21 cellular contexts compared by ENCODE assay signal in genomic region chr2:47354817-47355653, GRCh38. TPM values are rescaled to one million over a fixed set of nuclear protein-coding genes. Genes with fewer than 3 reads are reported as not detected.
DNase-seq lines count a peak whose midpoint lies in the region; ATAC-seq, FAIRE-seq and TF ChIP-seq lines count a peak whose summit lies in the region.
"Had no signal": no experiment of that assay in that cellular context is flagged by ENCODE, and none has a peak within 500 bp of the region (broad histone marks: within the 10 kb centered on the region; RNA-seq: fewer than 3 reads in every experiment).

No MANE protein-coding gene starts in this region.

- no peaks in the 10 kb centered on the region for H4K20me1 ChIP-seq in K562 (replicated peaks; ENCODE audit: control insufficient read depth, insufficient read depth, low read length)

- no peak for FAIRE-seq in K562 (lab: Jason Lieb, UNC)

- ATAC-seq in K562 (no peak), HG03432 (IDR thresholded peaks at IDR 0.05; ENCODE audit: unreplicated experiment) (no peak)
- ATAC-seq: T-cell had no signal

- H3K27ac Mint-ChIP-seq in MCF 10A (ENCODE audit: low read depth, unreplicated experiment): peak overlapping the region; percentile 39
- H3K27ac Mint-ChIP-seq in type B pancreatic cell: peak overlapping the region; percentile 73
- H3K27ac Mint-ChIP-seq: activated CD4-positive, alpha-beta memory T cell treated with anti-CD3 and anti-CD28 coated beads for 36 hours; mesothelial cell of epicardium; neural progenitor cell; T-cell had no signal

- H3K4me1 ChIP-seq in breast epithelium (no peaks in the 10 kb centered on the region), K562 (replicated peaks in 1 of 2; ENCODE audit: control insufficient read depth in 2 of 2, insufficient read depth in 2 of 2, low read length in 2 of 2) (peaks cover 30 to 39% of the 10 kb centered on the region in 2 experiments), mucosa of rectum (ENCODE audit: control insufficient read depth in 2 of 2, insufficient read depth in 2 of 2, low read length in 2 of 2) (peaks cover 21 to 53% of the 10 kb centered on the region in 2 donors)
- H3K4me1 ChIP-seq: neural progenitor cell had no signal

- H3K27ac ChIP-seq in breast epithelium (no peak overlapping the region), K562 (ENCODE audit: extremely low read depth, low read depth, low read length) (peak overlapping the region; percentile 76), mucosa of rectum (ENCODE audit: low read depth in 2 of 2, low read length in 2 of 2) (peak overlapping the region; percentile 89 to 90)
- H3K27ac ChIP-seq: 22Rv1, dorsolateral prefrontal cortex, neural progenitor cell had no signal

- WGBS in K562 (ENCODE audit: insufficient coverage, low coverage, missing lambda C conversion rate): 36% methylated on average over 8 of the region's 9 CpGs

- no peaks in the 10 kb centered on the region for H3K9me1 ChIP-seq in K562 (ENCODE audit: control insufficient read depth, insufficient read depth, low read length)

- DNase-seq in MCF 10A (ENCODE audit: unreplicated experiment): no peak
- DNase-seq in breast epithelium (ENCODE audit: low spot score in 2 of 2): no peak
- no peak for DNase-seq in K562 (ENCODE audit: extremely low read depth in 1 of 4, low spot score in 3 of 4)
- DNase-seq in type B pancreatic cell (ENCODE audit: extremely low spot score, unreplicated experiment): no peak
- no peak for DNase-seq in activated naive CD4-positive, alpha-beta T cell treated with anti-CD3 and anti-CD28 coated beads, Interleukin-2, amount 50 U/mL, for 16 hours
- DNase-seq in activated CD4-positive, alpha-beta T cell treated with anti-CD3 and anti-CD28 coated beads, Interleukin-2, amount 50 U/mL, for 4 hours: no peak
- DNase-seq: activated CD4-positive, alpha-beta memory T cell treated with anti-CD3 and anti-CD28 coated beads for 36 hours; activated gamma-delta T cell; activated T-cell treated with anti-CD3 and anti-CD28 coated beads for 4 hours; DND-41; dorsolateral prefrontal cortex; foreskin melanocyte; KBM-7; NCI-H1694; Right ventricle myocardium superior; T-cell had no signal

- intact Hi-C loops in MCF 10A (cut with micrococcal nuclease): no loop called here
- intact Hi-C loops in breast epithelium (cut with DNase I; ENCODE audit: low total_unique reads): loop anchor here (1.0 kb wide), 1 partner anchor 15 kb away; no protein-coding TSS in a partner anchor
- intact Hi-C loops in K562 (cut with micrococcal nuclease): no loop called here

- no peaks in the 10 kb centered on the region for H3K9me3 ChIP-seq in breast epithelium
- H3K9me3 ChIP-seq in K562 (replicated peaks; ENCODE audit: control insufficient read depth, insufficient read depth, low read depth, low read length): no peaks in the 10 kb centered on the region
- H3K9me3 ChIP-seq in mucosa of rectum (ENCODE audit: control insufficient read depth in 2 of 2, low read length in 2 of 2): no peaks in the 10 kb centered on the region

- no peak for TF ChIP-seq EP300 in K562 (IDR thresholded peaks at IDR 0.05; ENCODE audit: low read length)

- no peak for TF ChIP-seq CTCF in MCF 10A (IDR thresholded peaks at IDR 0.05; ENCODE audit: unreplicated experiment)
- TF ChIP-seq CTCF in breast epithelium (IDR thresholded peaks at IDR 0.05): no peak
- TF ChIP-seq CTCF in K562 (IDR thresholded peaks at IDR 0.05 in 2 of 3, conservative IDR thresholded peaks at IDR 0.05 in 1 of 3; ENCODE audit: insufficient read depth in 2 of 3, low read depth in 1 of 3, low read length in 3 of 3): no peak
- no peak for TF ChIP-seq CTCF in type B pancreatic cell (conservative IDR thresholded peaks at IDR 0.05)

- H3K4me1 Mint-ChIP-seq in MCF 10A (ENCODE audit: insufficient read depth, unreplicated experiment) (peaks cover 6% of the 10 kb centered on the region), type B pancreatic cell (ENCODE audit: unreplicated experiment) (peaks cover 15% of the 10 kb centered on the region)
- H3K4me1 Mint-ChIP-seq: T-cell had no signal

- H3K36me3 Mint-ChIP-seq in MCF 10A (ENCODE audit: insufficient read depth, unreplicated experiment): no peaks in the 10 kb centered on the region
- H3K36me3 Mint-ChIP-seq in type B pancreatic cell: no peaks in the 10 kb centered on the region
- H3K36me3 Mint-ChIP-seq: activated CD4-positive, alpha-beta memory T cell treated with anti-CD3 and anti-CD28 coated beads for 36 hours; neural progenitor cell; T-cell had no signal

- H3K9ac ChIP-seq in K562 (ENCODE audit: insufficient read depth in 1 of 2, low read depth in 2 of 2, low read length in 2 of 2) (peak overlapping the region; percentile 54 to 85; a peak in 3 of 4 replicates), mucosa of rectum (ENCODE audit: low read depth in 1 of 2, low read length in 2 of 2) (peak overlapping the region; percentile 58 to 60)
- H3K9ac ChIP-seq: neural progenitor cell had no signal

- POLR2A ChIA-PET in MCF 10A (lab: Yijun Ruan, JAX): no interaction called here
- POLR2A ChIA-PET in K562 (lab: Yijun Ruan, JAX): interaction anchor here (0.6 to 1.0 kb wide), 5 partner anchors 9 to 1743 kb away, joined by 3 to 4 read pairs (median 3); no protein-coding TSS in a partner anchor

- peak overlapping the region; percentile 95 for H2AFZ ChIP-seq in K562 (ENCODE audit: low read depth, low read length)
- H2AFZ ChIP-seq: neural progenitor cell had no signal

- H3K36me3 ChIP-seq in breast epithelium (no peaks in the 10 kb centered on the region), K562 (ENCODE audit: control insufficient read depth, insufficient read depth, low read length) (no peaks in the 10 kb centered on the region), mucosa of rectum (ENCODE audit: control insufficient read depth in 2 of 2, insufficient read depth in 2 of 2, low read length in 2 of 2) (no peaks in the 10 kb centered on the region)
- H3K36me3 ChIP-seq: neural progenitor cell had no signal

- in situ Hi-C loops in K562 (cut with MboI): no loop called here

- no peak for TF ChIP-seq RAD21 in K562 (CRISPR knock-in tag; conservative IDR thresholded peaks at IDR 0.05 in 1 of 2, IDR thresholded peaks at IDR 0.05 in 1 of 2)

- H3K79me2 ChIP-seq in K562 (ENCODE audit: control insufficient read depth, insufficient read depth, low read length): no peaks in the 10 kb centered on the region

- H3K4me3 Mint-ChIP-seq in MCF 10A (ENCODE audit: unreplicated experiment) (no peak overlapping the region), type B pancreatic cell (no peak overlapping the region)
- H3K4me3 Mint-ChIP-seq: activated CD4-positive, alpha-beta memory T cell treated with anti-CD3 and anti-CD28 coated beads for 36 hours; mesothelial cell of epicardium; neural progenitor cell; T-cell had no signal

- BruUV-seq in MCF 10A (replicated peaks; lab: Mats Ljungman, UMichigan): no TSS peak
- BruUV-seq in K562 (replicated peaks; lab: Mats Ljungman, UMichigan): no TSS peak

- no peak overlapping the region for H3K4me3 ChIP-seq in breast epithelium
- no peak overlapping the region; the same call in 1 of the 2 replicates for H3K4me3 ChIP-seq in K562
- no peak overlapping the region for H3K4me3 ChIP-seq in mucosa of rectum (ENCODE audit: low read length in 2 of 2)
- H3K4me3 ChIP-seq: dorsolateral prefrontal cortex, neural progenitor cell had no signal

- CTCF ChIA-PET in MCF 10A (lab: Yijun Ruan, JAX) (interaction anchor here (0.6 to 1.4 kb wide), 7 partner anchors 9 to 413 kb away, joined by 3 to 6 read pairs (median 3); partner anchors contain the start of gene MSH2), K562 (lab: Yijun Ruan, JAX; ENCODE audit: low intra/inter-chr PET ratio) (no interaction called here)

- H3K9me3 Mint-ChIP-seq in MCF 10A (ENCODE audit: unreplicated experiment): no peaks in the 10 kb centered on the region
- H3K9me3 Mint-ChIP-seq in type B pancreatic cell: peaks cover 5% of the 10 kb centered on the region
- H3K9me3 Mint-ChIP-seq: activated CD4-positive, alpha-beta memory T cell treated with anti-CD3 and anti-CD28 coated beads for 36 hours; mesothelial cell of epicardium; neural progenitor cell; T-cell had no signal

- peak overlapping the region; percentile 71 for H3K4me2 ChIP-seq in K562 (ENCODE audit: insufficient read depth, low read length)
- H3K4me2 ChIP-seq: neural progenitor cell had no signal

- TF ChIP-seq POLR2A in breast epithelium (IDR thresholded peaks at IDR 0.05): no peak
- no peak for TF ChIP-seq POLR2A in K562 (conservative IDR thresholded peaks at IDR 0.05)

- H3K27me3 ChIP-seq in breast epithelium: no peaks in the 10 kb centered on the region
- H3K27me3 ChIP-seq in K562 (ENCODE audit: control insufficient read depth in 2 of 2, insufficient read depth in 2 of 2, low read length in 2 of 2): no peaks in the 10 kb centered on the region
- H3K27me3 ChIP-seq in mucosa of rectum (ENCODE audit: control insufficient read depth in 2 of 2, insufficient read depth in 2 of 2, low read length in 2 of 2): no peaks in the 10 kb centered on the region
- H3K27me3 ChIP-seq: dorsolateral prefrontal cortex, neural progenitor cell had no signal

- H3K27me3 Mint-ChIP-seq in MCF 10A (ENCODE audit: insufficient read depth, unreplicated experiment): no peaks in the 10 kb centered on the region
- H3K27me3 Mint-ChIP-seq in type B pancreatic cell: no peaks in the 10 kb centered on the region
- H3K27me3 Mint-ChIP-seq: activated CD4-positive, alpha-beta memory T cell treated with anti-CD3 and anti-CD28 coated beads for 36 hours had no signal

RNA-seq across cellular contexts. Expression of gene EPCAM, which starts 14.1 kb away (rescaled TPM):
- 4.3 and 8.0 TPM in 2 replicates for total RNA-seq in MCF 10A (2022)
- 10 to 100 TPM in 2 of 3 donors, under 1 TPM in 1; 0.48 to 50.3 (median 39.3) TPM for total RNA-seq in breast epithelium
- 38.7 and 73.4 TPM in 2 replicates for total RNA-seq in K562 (2011; cell fraction: chromatin; rRNA removed; ENCODE audit: low replicate concordance)
- total RNA-seq in K562 (2011; cell fraction: nucleolus; rRNA removed): 48.5 and 54.7 TPM in 2 replicates
- total RNA-seq in K562 (2011; cell fraction: nucleoplasm; rRNA removed): 52.1 and 64.7 TPM in 2 replicates
- total RNA-seq in K562 (2014; rRNA removed): 50.1 and 51.8 TPM in 2 replicates
- 85.5 and 89.2 TPM in 2 replicates for total RNA-seq in K562 (2014; rRNA removed; fragmentation: Illumina TruSeq; extraction: Trizol)
- total RNA-seq in K562 (2015; rRNA removed; fragmentation: Illumina TruSeq; extraction: Trizol): 83.2 and 86.1 TPM in 2 replicates
- 62.9 and 63.1 TPM in 2 replicates for total RNA-seq in K562 (2021)
- 54.2 and 68.9 TPM in 2 replicates for polyA plus RNA-seq in K562 (2011; rRNA removed)
- 21.7 and 27.4 TPM in 2 replicates for polyA plus RNA-seq in K562 (2011; cell fraction: cytosol; rRNA removed)
- 14.9 and 21.0 TPM in 2 replicates for polyA plus RNA-seq in K562 (2011; cell fraction: nucleus; rRNA removed)
- 50.2 and 52.8 TPM in 2 replicates for polyA plus RNA-seq in K562 (2012)
- 68.8 and 95.5 TPM in 2 replicates for polyA plus RNA-seq in K562 (2014; fragmentation: Illumina TruSeq; extraction: Trizol)
- polyA plus RNA-seq in K562 (2014; fragmentation: Nextera tagmentation; extraction: Ambion mirVana): 10 to 100 TPM; 59.0 to 63.1 TPM
- polyA plus RNA-seq in K562 (2014; rRNA removed): 76.3 and 77.2 TPM in 2 replicates
- polyA minus RNA-seq in K562 (2011; rRNA and poly(A)+ RNA removed): 84.1 and 94.2 TPM in 2 replicates
- 24.9 and 37.7 TPM in 2 replicates for polyA minus RNA-seq in K562 (2011; cell fraction: cytosol; rRNA and poly(A)+ RNA removed)
- 11.8 and 22.1 TPM in 2 replicates for polyA minus RNA-seq in K562 (2011; cell fraction: nucleus; rRNA and poly(A)+ RNA removed)
- 171 and 340 TPM in 2 replicates for total RNA-seq in type B pancreatic cell (ENCODE audit: low replicate concordance)
- total RNA-seq: Right ventricle myocardium superior had no signal

RNA-seq across cellular contexts. Expression of gene MSH2, which starts 47.9 kb away (rescaled TPM):
- total RNA-seq in MCF 10A (2022) (7.6 and 8.7 TPM in 2 replicates), breast epithelium (10 to 100 TPM in 2 of 3 donors, 1 to 10 TPM in 1; 9.4 to 22.5 (median 16.4) TPM), K562 (2014; rRNA removed) (85.9 and 99.2 TPM in 2 replicates), K562 (2014; rRNA removed; fragmentation: Illumina TruSeq; extraction: Trizol) (139 and 161 TPM in 2 replicates), K562 (2015; rRNA removed; fragmentation: Illumina TruSeq; extraction: Trizol) (109 and 118 TPM in 2 replicates), K562 (2021) (95.1 and 113 TPM in 2 replicates), type B pancreatic cell (ENCODE audit: low replicate concordance) (32.5 and 53.3 TPM in 2 replicates)
- total RNA-seq in K562 (2011; cell fraction: chromatin; rRNA removed; ENCODE audit: low replicate concordance): 35.6 and 139 TPM in 2 replicates
- 19.0 and 21.7 TPM in 2 replicates for total RNA-seq in K562 (2011; cell fraction: nucleolus; rRNA removed)
- 21.8 and 27.2 TPM in 2 replicates for total RNA-seq in K562 (2011; cell fraction: nucleoplasm; rRNA removed)
- polyA plus RNA-seq in K562 (2011; rRNA removed) (85.0 and 133 TPM in 2 replicates), K562 (2014; fragmentation: Illumina TruSeq; extraction: Trizol) (113 and 125 TPM in 2 replicates), K562 (2014; fragmentation: Nextera tagmentation; extraction: Ambion mirVana) (10 to 100 TPM; 51.8 to 60.6 TPM), K562 (2014; rRNA removed) (93.2 and 93.3 TPM in 2 replicates)
- polyA plus RNA-seq in K562 (2011; cell fraction: cytosol; rRNA removed): 21.8 and 46.2 TPM in 2 replicates
- polyA plus RNA-seq in K562 (2011; cell fraction: nucleus; rRNA removed): 27.0 and 36.1 TPM in 2 replicates
- polyA plus RNA-seq in K562 (2012): 63.4 and 77.6 TPM in 2 replicates
- polyA minus RNA-seq in K562 (2011; rRNA and poly(A)+ RNA removed): 137 and 148 TPM in 2 replicates
- polyA minus RNA-seq in K562 (2011; cell fraction: cytosol; rRNA and poly(A)+ RNA removed): 44.2 and 56.7 TPM in 2 replicates
- polyA minus RNA-seq in K562 (2011; cell fraction: nucleus; rRNA and poly(A)+ RNA removed): 24.0 and 38.8 TPM in 2 replicates

Comparison
In these comparisons a context has a peak if more than half of its experiments do, and no peak if none do; other contexts are left out.
1. H3K27ac ChIP-seq: peak in K562 (single experiment) and mucosa of rectum (2 of 2); none in breast epithelium (0 of 2).